Comparison of ENCODE assay signal across 10 cellular contexts in genomic region chrX:151505796-151506195, GRCh38. TPM values are rescaled to one million over a fixed set of nuclear protein-coding genes. Genes with fewer than 3 reads are reported as not detected.
A peak's percentile ranks its signal among the peaks of the same experiment; 100 is the strongest.
DNase-seq lines count a peak whose midpoint lies in the region; ATAC-seq and TF ChIP-seq lines count a peak whose summit lies in the region.
"Had no signal": no experiment of that assay in that cellular context is flagged by ENCODE, and none has a peak within 500 bp of the region (broad histone marks: within the 10 kb centered on the region; RNA-seq: fewer than 3 reads in every experiment).

No MANE protein-coding gene starts in this region.

- ATAC-seq in HG02885 (IDR thresholded peaks at IDR 0.05; ENCODE audit: poor library complexity, unreplicated experiment) (peak; percentile 50), GM19395 (IDR thresholded peaks at IDR 0.05; ENCODE audit: unreplicated experiment) (no peak)

- H3K4me1 Mint-ChIP-seq in activated CD4-positive, alpha-beta T cell treated with anti-CD3 and anti-CD28 coated beads, Interleukin-2, amount 10 ng/mL, durations not matched to agents 24 days and 14 days = no peaks in the 10 kb centered on the region
- no peaks in the 10 kb centered on the region for H3K4me1 Mint-ChIP-seq in neural progenitor cell

- peak; percentile 57 for DNase-seq in activated CD4-positive, alpha-beta T cell treated with anti-CD3 and anti-CD28 coated beads, Interleukin-2, amount 10 ng/mL, durations not matched to agents 24 days and 14 days
- DNase-seq in activated CD4-positive, alpha-beta T cell treated with anti-CD3 and anti-CD28 coated beads, Interleukin-2, amount 50 U/mL, for 1 hour = no peak
- DNase-seq in UCSD-AML1 (lab: John Stamatoyannopoulos, UW; ENCODE audit: unreplicated experiment) (peak; percentile 25), neural progenitor cell (ENCODE audit: low spot score) (peak; percentile 57)
- no peak for DNase-seq in central memory CD4-positive, alpha-beta T cell
- no peak for DNase-seq in stimulated activated CD4-positive, alpha-beta T cell treated with anti-CD3 and anti-CD28 coated beads, Interleukin-4, amount 100 ng/mL, for 4 hours
- DNase-seq: right lobe of liver had no signal

- no peaks in the 10 kb centered on the region for H3K4me1 ChIP-seq in neural progenitor cell
- H3K4me1 ChIP-seq: right lobe of liver had no signal

- no peaks in the 10 kb centered on the region for H3K9me3 Mint-ChIP-seq in activated CD4-positive, alpha-beta T cell treated with anti-CD3 and anti-CD28 coated beads, Interleukin-2, amount 10 ng/mL, durations not matched to agents 24 days and 14 days
- H3K9me3 Mint-ChIP-seq in neural progenitor cell = peaks cover 1% of the 10 kb centered on the region
- H3K9me3 Mint-ChIP-seq: dendritic cell treated with granulocyte-macrophage colony-stimulating factor and Interleukin-4, amounts not matched to agents 40 ng/mL and 50 ng/mL, for 4 days had no signal

- no peak overlapping the region for H3K27ac Mint-ChIP-seq in activated CD4-positive, alpha-beta T cell treated with anti-CD3 and anti-CD28 coated beads, Interleukin-2, amount 10 ng/mL, durations not matched to agents 24 days and 14 days
- H3K27ac Mint-ChIP-seq in neural progenitor cell = no peak overlapping the region
- H3K27ac Mint-ChIP-seq: dendritic cell treated with granulocyte-macrophage colony-stimulating factor and Interleukin-4, amounts not matched to agents 40 ng/mL and 50 ng/mL, for 4 days had no signal

- H3K4me2 ChIP-seq in neural progenitor cell = no peak overlapping the region

- intact Hi-C loops in activated CD4-positive, alpha-beta T cell treated with anti-CD3 and anti-CD28 coated beads, Interleukin-2, amount 10 ng/mL, durations not matched to agents 24 days and 14 days (cut with micrococcal nuclease) = loop anchor here (10.0 kb wide), 1 partner anchor 179 kb away; no protein-coding TSS in a partner anchor

- no peak overlapping the region for H3K4me3 Mint-ChIP-seq in activated CD4-positive, alpha-beta T cell treated with anti-CD3 and anti-CD28 coated beads, Interleukin-2, amount 10 ng/mL, durations not matched to agents 24 days and 14 days
- H3K4me3 Mint-ChIP-seq in neural progenitor cell = no peak overlapping the region
- H3K4me3 Mint-ChIP-seq: dendritic cell treated with granulocyte-macrophage colony-stimulating factor and Interleukin-4, amounts not matched to agents 40 ng/mL and 50 ng/mL, for 4 days had no signal

- H3K36me3 Mint-ChIP-seq in activated CD4-positive, alpha-beta T cell treated with anti-CD3 and anti-CD28 coated beads, Interleukin-2, amount 10 ng/mL, durations not matched to agents 24 days and 14 days (ENCODE audit: low read depth) = no peaks in the 10 kb centered on the region
- H3K36me3 Mint-ChIP-seq in neural progenitor cell = no peaks in the 10 kb centered on the region

- no peaks in the 10 kb centered on the region for H3K27me3 ChIP-seq in neural progenitor cell

- H3K79me2 ChIP-seq in neural progenitor cell (ENCODE audit: low read depth) = no peaks in the 10 kb centered on the region

- no peak overlapping the region for H2AFZ ChIP-seq in neural progenitor cell (replicated peaks)

- H4K20me1 ChIP-seq in neural progenitor cell (ENCODE audit: low read depth) = no peaks in the 10 kb centered on the region

- H3K27me3 Mint-ChIP-seq in activated CD4-positive, alpha-beta T cell treated with anti-CD3 and anti-CD28 coated beads, Interleukin-2, amount 10 ng/mL, durations not matched to agents 24 days and 14 days = no peaks in the 10 kb centered on the region
- H3K27me3 Mint-ChIP-seq in neural progenitor cell (ENCODE audit: insufficient read depth, low read depth) = peaks cover 2% of the 10 kb centered on the region

- peak; percentile 60 for TF ChIP-seq CTCF in neural progenitor cell (IDR thresholded peaks at IDR 0.05)

- H3K4me3 ChIP-seq in neural progenitor cell = no peak overlapping the region
- H3K4me3 ChIP-seq: right lobe of liver had no signal

- no peak overlapping the region for H3K9ac ChIP-seq in neural progenitor cell

- H3K27ac ChIP-seq in neural progenitor cell = no peak overlapping the region
- H3K27ac ChIP-seq: right lobe of liver had no signal

- no peaks in the 10 kb centered on the region for H3F3A ChIP-seq in neural progenitor cell (ENCODE audit: low read depth)

- H3K9me3 ChIP-seq in neural progenitor cell (ENCODE audit: low read depth) = no peaks in the 10 kb centered on the region
- H3K9me3 ChIP-seq: right lobe of liver had no signal

- no peaks in the 10 kb centered on the region for H3K36me3 ChIP-seq in neural progenitor cell
- H3K36me3 ChIP-seq: right lobe of liver had no signal

RNA-seq across cellular contexts. Expression of gene PASD1, which starts 57.7 kb away (rescaled TPM):
- not detected in 2 replicates for total RNA-seq in activated CD4-positive, alpha-beta T cell treated with anti-CD3 and anti-CD28 coated beads, Interleukin-2, amount 10 ng/mL, durations not matched to agents 24 days and 14 days
- not detected in 2 replicates for total RNA-seq in neural progenitor cell (ENCODE audit: low replicate concordance)
- total RNA-seq: right lobe of liver had no signal

Comparison
In these comparisons a context has a peak if more than half of its experiments do, and no peak if none do; other contexts are left out.
1. DNase-seq: peak in activated CD4-positive, alpha-beta T cell treated with anti-CD3 and anti-CD28 coated beads, Interleukin-2, amount 10 ng/mL, durations not matched to agents 24 days and 14 days (single experiment), UCSD-AML1 (single experiment) and neural progenitor cell (single experiment); none in activated CD4-positive, alpha-beta T cell treated with anti-CD3 and anti-CD28 coated beads, Interleukin-2, amount 50 U/mL, for 1 hour (single experiment), central memory CD4-positive, alpha-beta T cell (single experiment) and stimulated activated CD4-positive, alpha-beta T cell treated with anti-CD3 and anti-CD28 coated beads, Interleukin-4, amount 100 ng/mL, for 4 hours (0 of 2).